8 cellular contexts compared by ENCODE assay signal in the genomic region with DNA sequence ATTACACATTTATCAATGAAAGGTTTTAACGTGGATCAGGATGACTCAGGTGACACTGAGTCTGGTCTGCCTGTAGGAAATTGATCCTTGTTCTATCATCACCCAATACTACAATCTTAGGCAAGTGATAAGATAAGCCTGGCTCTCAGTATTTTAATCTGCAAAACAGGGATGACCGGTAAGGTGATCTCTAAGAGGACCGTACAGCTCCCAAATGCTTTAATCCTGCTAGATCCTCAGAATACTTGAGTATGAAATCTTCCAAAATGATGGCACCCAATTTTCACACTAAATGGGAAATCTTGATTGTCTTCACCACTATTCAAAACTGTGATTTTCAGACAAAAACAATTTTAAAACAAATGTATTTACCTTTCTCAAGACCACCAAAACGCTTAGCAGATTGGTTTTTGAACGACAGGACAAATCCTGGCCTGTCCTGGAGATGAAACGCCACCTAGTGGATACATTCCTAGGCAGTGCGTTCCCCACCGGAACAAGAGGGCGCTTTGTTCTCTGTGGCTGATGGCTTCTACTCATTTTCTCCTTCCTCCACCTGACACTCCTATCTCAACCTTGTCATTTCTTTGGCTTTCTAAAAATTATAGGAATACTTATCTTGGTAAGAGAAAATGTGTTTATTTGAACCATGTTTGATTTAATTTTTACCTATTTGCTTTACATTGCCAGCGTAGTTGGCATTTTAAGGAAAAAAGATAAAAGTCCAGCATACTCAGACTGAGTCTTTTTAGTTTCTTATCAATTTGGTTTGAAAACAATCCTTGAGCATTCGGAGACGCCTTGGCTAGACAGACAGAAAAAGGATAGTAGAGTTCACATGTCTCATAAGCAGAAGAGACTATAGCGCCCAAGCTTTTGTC. TPM values are rescaled to one million over a fixed set of nuclear protein-coding genes. Genes with fewer than 3 reads are reported as not detected.
DNase-seq lines count a peak whose midpoint lies in the region; ATAC-seq, FAIRE-seq and TF ChIP-seq lines count a peak whose summit lies in the region.

No MANE protein-coding gene starts in this region.

- no peak for DNase-seq in D721Med (ENCODE audit: insufficient read length, low spot score)
- peak; percentile 26 for DNase-seq in HTR-8/SVneo (ENCODE audit: insufficient read length, low spot score)
- peak; percentile 65 to 87 for DNase-seq in SJCRH30
- peak; percentile 53 for DNase-seq in activated naive CD4-positive, alpha-beta T cell treated with Interleukin-2 at 50 U/mL for 16 hours
- DNase-seq in glomerular visceral epithelial cell (ENCODE audit: extremely low spot score) = peak; percentile 66
- DNase-seq in pons (ENCODE audit: low spot score) = peak; percentile 83
- DNase-seq in DMS79 (lab: John Stamatoyannopoulos, UW) = no peak

- TF ChIP-seq CTCF in D721Med (IDR thresholded peaks at IDR 0.05; ENCODE audit: insufficient read depth, missing control alignments) = peak; percentile 77

- H3K27ac ChIP-seq in SJCRH30 = no peak overlapping the region

- H3K36me3 ChIP-seq in SJCRH30 = no peaks in the 10 kb centered on the region

- peak; percentile 82 for ATAC-seq in GM21367 (IDR thresholded peaks at IDR 0.05; ENCODE audit: unreplicated experiment)

- no peaks in the 10 kb centered on the region for H3K27me3 ChIP-seq in SJCRH30

- H3K4me3 ChIP-seq in SJCRH30 = no peak overlapping the region

- FAIRE-seq in D721Med (lab: Jason Lieb, UNC) = peak; percentile 92
- no peak for FAIRE-seq in HTR-8/SVneo (lab: Jason Lieb, UNC)

- H3K9me3 ChIP-seq in SJCRH30 (replicated peaks) = no peaks in the 10 kb centered on the region

- H3K4me1 ChIP-seq in SJCRH30 = no peaks in the 10 kb centered on the region

RNA-seq across cellular contexts. Expression of gene VCAN, which starts 41.2 kb away (rescaled TPM):
- 157 TPM in 2 replicates for total RNA-seq in SJCRH30 (2014; rRNA removed; shearing (Covaris generic))

Comparison
In these comparisons a context has a peak if more than half of its experiments do, and no peak if none do; other contexts are left out.
1. DNase-seq: peak in HTR-8/SVneo (single experiment), SJCRH30 (2 of 2), activated naive CD4-positive, alpha-beta T cell treated with Interleukin-2 at 50 U/mL for 16 hours (single experiment), glomerular visceral epithelial cell (single experiment) and pons (single experiment); none in D721Med (single experiment) and DMS79 (single experiment).